In genomic region chr2:3650140-3650944, GRCh38 we compare ENCODE assay signal across 10 cellular contexts. TPM values are rescaled to one million over a fixed set of nuclear protein-coding genes. Genes with fewer than 3 reads are reported as not detected.
DNase-seq lines count a peak whose midpoint lies in the region; ATAC-seq and TF ChIP-seq lines count a peak whose summit lies in the region.
"Had no signal": no experiment of that assay in that cellular context is flagged by ENCODE, and none has a peak within 500 bp of the region (broad histone marks: within the 10 kb centered on the region; RNA-seq: fewer than 3 reads in every experiment).

No MANE protein-coding gene starts in this region.

- H3K9me3 ChIP-seq in iPS-18a (ENCODE audit: control insufficient read depth, low read depth, low read length) (no peaks in the 10 kb centered on the region), stomach smooth muscle (ENCODE audit: control insufficient read depth in 2 of 2, low read length in 2 of 2) (no peaks in the 10 kb centered on the region), MG63 (no peaks in the 10 kb centered on the region)

- H3K4me1 Mint-ChIP-seq in activated naive CD4-positive, alpha-beta T cell treated with anti-CD3 and anti-CD28 coated beads, Interleukin-2, amount 50 U/mL, for 24 hours, result peaks cover 16% of the 10 kb centered on the region

- H3K4me1 ChIP-seq in iPS-18a (ENCODE audit: control insufficient read depth, low read depth, low read length) (peaks cover 8% of the 10 kb centered on the region), stomach smooth muscle (ENCODE audit: control insufficient read depth, insufficient read depth, low read length) (peaks cover 17% of the 10 kb centered on the region)

- peak overlapping the region; percentile 81 for H3K4me3 Mint-ChIP-seq in activated naive CD4-positive, alpha-beta T cell treated with anti-CD3 and anti-CD28 coated beads, Interleukin-2, amount 50 U/mL, for 24 hours

- peak; percentile 36; the same call in 2 of the 3 replicates for ATAC-seq in SK-N-SH treated with all-trans-retinoic acid at 6 μM for 48 hours
- ATAC-seq in GM21423 (IDR thresholded peaks at IDR 0.05; ENCODE audit: unreplicated experiment), result no peak

- H3K9me3 Mint-ChIP-seq in activated naive CD4-positive, alpha-beta T cell treated with anti-CD3 and anti-CD28 coated beads, Interleukin-2, amount 50 U/mL, for 24 hours, result no peaks in the 10 kb centered on the region

- H3K9ac ChIP-seq in iPS-18a (ENCODE audit: low read length), result no peak overlapping the region
- H3K9ac ChIP-seq in stomach smooth muscle (ENCODE audit: low read length in 2 of 2), result peak overlapping the region; percentile 19 to 21

- DNase-seq in activated naive CD4-positive, alpha-beta T cell (lab: John Stamatoyannopoulos, UW), result no peak
- DNase-seq in SKM-1 treated with dmso at 0.1 percent for 144 hours (lab: John Stamatoyannopoulos, UW; ENCODE audit: unreplicated experiment), result no peak
- DNase-seq in MG63, result no peak

- H3K4me3 ChIP-seq in iPS-18a (ENCODE audit: low read length) (peak overlapping the region; percentile 23), stomach smooth muscle (ENCODE audit: low read length in 2 of 2) (peak overlapping the region in 1 of 2 donors; percentile 40), MG63 (no peak overlapping the region)

- peak overlapping the region; percentile 76 for H3K27ac Mint-ChIP-seq in activated naive CD4-positive, alpha-beta T cell treated with anti-CD3 and anti-CD28 coated beads, Interleukin-2, amount 50 U/mL, for 24 hours

- H3K36me3 Mint-ChIP-seq in activated naive CD4-positive, alpha-beta T cell treated with anti-CD3 and anti-CD28 coated beads, Interleukin-2, amount 50 U/mL, for 24 hours, result no peaks in the 10 kb centered on the region

- H3K27me3 ChIP-seq in iPS-18a (ENCODE audit: control insufficient read depth, insufficient read depth, low read length), result no peaks in the 10 kb centered on the region
- H3K27me3 ChIP-seq in stomach smooth muscle (ENCODE audit: control insufficient read depth in 1 of 2, insufficient read depth in 2 of 2, low read length in 2 of 2), result no peaks in the 10 kb centered on the region
- no peaks in the 10 kb centered on the region for H3K27me3 ChIP-seq in MG63

- H3K27ac ChIP-seq in iPS-18a (ENCODE audit: low read length) (no peak overlapping the region), stomach smooth muscle (ENCODE audit: low read length) (no peak overlapping the region)

- H3K27me3 Mint-ChIP-seq in activated naive CD4-positive, alpha-beta T cell treated with anti-CD3 and anti-CD28 coated beads, Interleukin-2, amount 50 U/mL, for 24 hours, result no peaks in the 10 kb centered on the region

- H3K36me3 ChIP-seq in iPS-18a (ENCODE audit: control insufficient read depth, low read depth, low read length) (no peaks in the 10 kb centered on the region), stomach smooth muscle (ENCODE audit: control insufficient read depth in 2 of 2, insufficient read depth in 2 of 2, low read length in 2 of 2) (no peaks in the 10 kb centered on the region), MG63 (no peaks in the 10 kb centered on the region)

TF ChIP-seq in SK-N-SH treated with all-trans-retinoic acid at 6 μM for 48 hours, 23 proteins besides CTCF, POLR2A, EP300 and RAD21:
- no peak for TF ChIP-seq PATZ1 (CRISPR knock-in tag; IDR thresholded peaks at IDR 0.05; ENCODE audit: borderline replicate concordance)
- TF ChIP-seq ZNF70 (CRISPR knock-in tag; IDR thresholded peaks at IDR 0.05), result no peak
- no peak for TF ChIP-seq ISL1 (CRISPR knock-in tag; IDR thresholded peaks at IDR 0.05)
- TF ChIP-seq OSR1 (CRISPR knock-in tag; IDR thresholded peaks at IDR 0.05), result no peak
- no peak for TF ChIP-seq RARB (CRISPR knock-in tag; IDR thresholded peaks at IDR 0.05)
- no peak for TF ChIP-seq PPARA (CRISPR knock-in tag; IDR thresholded peaks at IDR 0.05; ENCODE audit: borderline replicate concordance)
- TF ChIP-seq ZFP30 (CRISPR knock-in tag; IDR thresholded peaks at IDR 0.05), result no peak
- no peak for TF ChIP-seq POU6F1 (CRISPR knock-in tag; IDR thresholded peaks at IDR 0.05; ENCODE audit: borderline replicate concordance, low read depth)
- no peak for TF ChIP-seq CSRNP3 (CRISPR knock-in tag; IDR thresholded peaks at IDR 0.05)
- no peak for TF ChIP-seq TSHZ2 (CRISPR knock-in tag; IDR thresholded peaks at IDR 0.05)
- no peak for TF ChIP-seq SNAI2 (CRISPR knock-in tag; IDR thresholded peaks at IDR 0.05)
- no peak for TF ChIP-seq ZNF565 (CRISPR knock-in tag; conservative IDR thresholded peaks at IDR 0.05; ENCODE audit: low read depth)
- TF ChIP-seq ESRRG (CRISPR knock-in tag; IDR thresholded peaks at IDR 0.05), result no peak
- no peak for TF ChIP-seq TCF4 (CRISPR knock-in tag; IDR thresholded peaks at IDR 0.05; ENCODE audit: borderline replicate concordance)
- TF ChIP-seq BACH2 (CRISPR knock-in tag; IDR thresholded peaks at IDR 0.05; ENCODE audit: borderline replicate concordance), result no peak
- no peak for TF ChIP-seq ZFP3 (CRISPR knock-in tag; IDR thresholded peaks at IDR 0.05)
- TF ChIP-seq GLIS3 (CRISPR knock-in tag; IDR thresholded peaks at IDR 0.05), result no peak

RNA-seq across cellular contexts. Expression of gene ALLC, which starts 7.7 kb away (rescaled TPM):
- not detected in 2 replicates for total RNA-seq in MG63 (2014; rRNA removed; shearing (Covaris generic); ENCODE audit: low replicate concordance)
- total RNA-seq: HT1080, mononuclear cell had no signal

RNA-seq across cellular contexts. Expression of gene DCDC2C, which starts 53.0 kb away (rescaled TPM):
- total RNA-seq in MG63 (2014; rRNA removed; shearing (Covaris generic); ENCODE audit: low replicate concordance), result not detected in 2 replicates
- total RNA-seq: mononuclear cell had no signal

RNA-seq across cellular contexts. Expression of gene COLEC11, which starts 55.4 kb away (rescaled TPM):
- 2.1 TPM in 1 of 2 replicates, not detected in the other for total RNA-seq in MG63 (2014; rRNA removed; shearing (Covaris generic); ENCODE audit: low replicate concordance)
- total RNA-seq: mononuclear cell had no signal
